ENCODE assay signal across 2 cellular contexts in genomic region chr21:46287541-46287940, GRCh38.
TF ChIP-seq lines count a peak whose summit lies in the region.

No MANE protein-coding gene starts in this region.

TF ChIP-seq in A549, 52 proteins besides CTCF, POLR2A, EP300 and RAD21:
- TF ChIP-seq ELK1 (IDR thresholded peaks at IDR 0.05; ENCODE audit: low read depth, low read length) (no peak), EHF (CRISPR knock-in tag; IDR thresholded peaks at IDR 0.05) (no peak), HOXB13 (CRISPR knock-in tag; IDR thresholded peaks at IDR 0.05; ENCODE audit: low read depth) (no peak), ZFP36 (IDR thresholded peaks at IDR 0.05; ENCODE audit: borderline replicate concordance, partially characterized antibody) (no peak)
TF ChIP-seq in A549: peak in this region for 0.

TF ChIP-seq in GM23338, 12 proteins besides CTCF, POLR2A, EP300 and RAD21:
- TF ChIP-seq, protein P1, sequence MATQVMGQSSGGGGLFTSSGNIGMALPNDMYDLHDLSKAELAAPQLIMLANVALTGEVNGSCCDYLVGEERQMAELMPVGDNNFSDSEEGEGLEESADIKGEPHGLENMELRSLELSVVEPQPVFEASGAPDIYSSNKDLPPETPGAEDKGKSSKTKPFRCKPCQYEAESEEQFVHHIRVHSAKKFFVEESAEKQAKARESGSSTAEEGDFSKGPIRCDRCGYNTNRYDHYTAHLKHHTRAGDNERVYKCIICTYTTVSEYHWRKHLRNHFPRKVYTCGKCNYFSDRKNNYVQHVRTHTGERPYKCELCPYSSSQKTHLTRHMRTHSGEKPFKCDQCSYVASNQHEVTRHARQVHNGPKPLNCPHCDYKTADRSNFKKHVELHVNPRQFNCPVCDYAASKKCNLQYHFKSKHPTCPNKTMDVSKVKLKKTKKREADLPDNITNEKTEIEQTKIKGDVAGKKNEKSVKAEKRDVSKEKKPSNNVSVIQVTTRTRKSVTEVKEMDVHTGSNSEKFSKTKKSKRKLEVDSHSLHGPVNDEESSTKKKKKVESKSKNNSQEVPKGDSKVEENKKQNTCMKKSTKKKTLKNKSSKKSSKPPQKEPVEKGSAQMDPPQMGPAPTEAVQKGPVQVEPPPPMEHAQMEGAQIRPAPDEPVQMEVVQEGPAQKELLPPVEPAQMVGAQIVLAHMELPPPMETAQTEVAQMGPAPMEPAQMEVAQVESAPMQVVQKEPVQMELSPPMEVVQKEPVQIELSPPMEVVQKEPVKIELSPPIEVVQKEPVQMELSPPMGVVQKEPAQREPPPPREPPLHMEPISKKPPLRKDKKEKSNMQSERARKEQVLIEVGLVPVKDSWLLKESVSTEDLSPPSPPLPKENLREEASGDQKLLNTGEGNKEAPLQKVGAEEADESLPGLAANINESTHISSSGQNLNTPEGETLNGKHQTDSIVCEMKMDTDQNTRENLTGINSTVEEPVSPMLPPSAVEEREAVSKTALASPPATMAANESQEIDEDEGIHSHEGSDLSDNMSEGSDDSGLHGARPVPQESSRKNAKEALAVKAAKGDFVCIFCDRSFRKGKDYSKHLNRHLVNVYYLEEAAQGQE (IDR thresholded peaks at IDR 0.05; ENCODE audit: unreplicated experiment): no peak
- TF ChIP-seq, protein P2, sequence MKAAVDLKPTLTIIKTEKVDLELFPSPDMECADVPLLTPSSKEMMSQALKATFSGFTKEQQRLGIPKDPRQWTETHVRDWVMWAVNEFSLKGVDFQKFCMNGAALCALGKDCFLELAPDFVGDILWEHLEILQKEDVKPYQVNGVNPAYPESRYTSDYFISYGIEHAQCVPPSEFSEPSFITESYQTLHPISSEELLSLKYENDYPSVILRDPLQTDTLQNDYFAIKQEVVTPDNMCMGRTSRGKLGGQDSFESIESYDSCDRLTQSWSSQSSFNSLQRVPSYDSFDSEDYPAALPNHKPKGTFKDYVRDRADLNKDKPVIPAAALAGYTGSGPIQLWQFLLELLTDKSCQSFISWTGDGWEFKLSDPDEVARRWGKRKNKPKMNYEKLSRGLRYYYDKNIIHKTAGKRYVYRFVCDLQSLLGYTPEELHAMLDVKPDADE (IDR thresholded peaks at IDR 0.05): no peak
